8 cellular contexts compared by ENCODE assay signal in the genomic region with DNA sequence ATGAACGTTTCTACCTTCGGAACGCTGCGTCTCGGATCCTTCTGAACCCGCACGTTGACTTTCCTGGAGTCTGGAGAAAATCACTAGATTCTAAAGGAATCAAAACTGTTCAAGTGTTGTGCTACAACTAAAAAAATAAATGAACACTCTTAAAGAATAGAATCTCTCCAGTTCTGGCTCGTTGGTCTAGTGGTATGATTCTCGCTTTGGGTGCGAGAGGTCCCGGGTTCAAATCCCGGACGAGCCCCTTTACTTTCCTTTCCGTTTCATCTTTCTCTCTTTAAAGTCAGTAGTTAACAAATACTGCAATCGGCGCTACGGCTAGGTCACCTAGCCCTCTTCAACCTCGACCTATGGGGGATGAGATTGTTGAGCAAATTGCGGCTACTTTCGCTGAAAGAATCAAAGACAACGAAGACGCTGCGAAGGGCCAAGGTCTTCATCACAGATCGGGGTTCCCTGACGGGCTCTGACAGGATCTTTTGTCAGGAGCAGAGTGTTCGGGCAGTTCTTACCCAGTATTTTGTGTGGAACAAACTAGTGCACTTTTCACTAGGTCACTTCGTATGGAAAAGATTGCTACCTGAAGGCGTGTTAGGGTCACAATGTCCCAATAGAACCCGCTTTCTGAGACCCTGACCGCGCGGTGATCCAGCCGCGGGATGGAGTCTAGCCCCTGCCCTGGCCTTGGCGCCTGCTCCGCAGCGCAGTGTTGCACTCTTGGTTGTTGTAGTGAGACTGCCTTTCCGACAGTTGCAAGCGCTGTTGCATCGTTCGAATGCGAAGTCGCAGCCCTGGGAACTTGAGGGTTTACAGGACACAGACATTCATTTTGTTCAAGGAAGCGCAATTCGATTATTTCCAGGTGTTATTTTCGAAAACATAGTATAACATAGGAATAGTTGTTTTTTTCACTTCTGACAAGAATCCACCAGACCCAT. TPM values are rescaled to one million over a fixed set of nuclear protein-coding genes. Genes with fewer than 3 reads are reported as not detected.
A peak's percentile ranks its signal among the peaks of the same experiment; 100 is the strongest.
DNase-seq lines count a peak whose midpoint lies in the region; ATAC-seq and TF ChIP-seq lines count a peak whose summit lies in the region.

No MANE protein-coding gene starts in this region.

- H2BK5ac ChIP-seq in trophoblast cell (ENCODE audit: low read depth, low read length, poor library complexity): no peak overlapping the region

- no peaks in the 10 kb centered on the region for H3K4me1 ChIP-seq in cardiac muscle cell (ENCODE audit: low read depth)
- H3K4me1 ChIP-seq in trophoblast cell (ENCODE audit: control insufficient read depth in 1 of 2, insufficient read depth in 2 of 2, low read length in 2 of 2): peaks cover 8 to 10% of the 10 kb centered on the region in 2 experiments

- H3K79me2 ChIP-seq in trophoblast cell (ENCODE audit: control insufficient read depth, insufficient read depth, low read length, poor library complexity): no peaks in the 10 kb centered on the region

- peak overlapping the region; percentile 59 for H3K4me3 ChIP-seq in HL-60 (replicated peaks; ENCODE audit: insufficient read depth, low read length)
- H3K4me3 ChIP-seq in cardiac muscle cell: peak overlapping the region; percentile 43
- H3K4me3 ChIP-seq in trophoblast cell (ENCODE audit: low read depth, low read length): peak overlapping the region; percentile 67

- no peak overlapping the region for H3K18ac ChIP-seq in trophoblast cell (ENCODE audit: low read length)

- no peak overlapping the region for H3K14ac ChIP-seq in trophoblast cell (ENCODE audit: low read length)

- no peak overlapping the region for H3K9ac ChIP-seq in trophoblast cell (ENCODE audit: low read length)

- no peaks in the 10 kb centered on the region for H3K79me1 ChIP-seq in trophoblast cell (ENCODE audit: low read length)

- WGBS in trophoblast cell (ENCODE audit: extremely low coverage, insufficient coverage, insufficient read length): no CpG with 5 or more reads among the region's 46 CpGs

- H2AK5ac ChIP-seq in trophoblast cell (ENCODE audit: low read length): no peak overlapping the region

- H3K27ac ChIP-seq in HL-60 (replicated peaks) (no peak overlapping the region), cardiac muscle cell (no peak overlapping the region), trophoblast cell (ENCODE audit: low read depth, low read length) (no peak overlapping the region)

- H3K27me3 ChIP-seq in HL-60 (ENCODE audit: insufficient read depth, poor library complexity, severe bottlenecking) (no peaks in the 10 kb centered on the region), cardiac muscle cell (peaks cover 41% of the 10 kb centered on the region), trophoblast cell (ENCODE audit: insufficient read depth, low read length) (no peaks in the 10 kb centered on the region)

- TF ChIP-seq CTCF in HL-60 (IDR thresholded peaks at IDR 0.05; ENCODE audit: insufficient read depth, low read length) (no peak), cardiac muscle cell (IDR thresholded peaks at IDR 0.05; ENCODE audit: low read depth, low read length) (no peak)

- no peaks in the 10 kb centered on the region for H3K9me3 ChIP-seq in cardiac muscle cell (ENCODE audit: low read depth)
- H3K9me3 ChIP-seq in trophoblast cell (ENCODE audit: insufficient read depth, low read depth, low read length): no peaks in the 10 kb centered on the region

- DNase-seq in C1 segment of cervical spinal cord (lab: John Stamatoyannopoulos, UW) (peak in 9 of 14 donors; percentile 11 to 66 (median 38)), HL-60 (ENCODE audit: low read depth in 1 of 2, low spot score in 1 of 2) (peak in 1 of 2 experiments; percentile 73), RPMI7951 (ENCODE audit: low read depth) (peak; percentile 68), cardiac muscle cell (ENCODE audit: low read depth in 1 of 2, low spot score in 1 of 2) (peak; percentile 55 to 76), trophoblast cell (peak; percentile 67 to 85), NCI-H2107 (lab: John Stamatoyannopoulos, UW) (no peak)
- DNase-seq in activated naive CD4-positive, alpha-beta T cell treated with Interleukin-2 at 50 U/mL for 16 hours: peak; percentile 62

- no peak overlapping the region for H2BK12ac ChIP-seq in trophoblast cell (ENCODE audit: low read length)

- no peak overlapping the region for H2BK120ac ChIP-seq in trophoblast cell (ENCODE audit: insufficient read depth, low read length, poor library complexity)

- H3K23ac ChIP-seq in trophoblast cell (ENCODE audit: low read length): no peak overlapping the region

- H3K36me3 ChIP-seq in cardiac muscle cell (no peaks in the 10 kb centered on the region), trophoblast cell (ENCODE audit: control insufficient read depth in 1 of 2, insufficient read depth in 2 of 2, low read length in 2 of 2) (no peaks in the 10 kb centered on the region)

- H4K91ac ChIP-seq in trophoblast cell (ENCODE audit: low read depth, low read length): no peak overlapping the region

- no peak overlapping the region for H4K12ac ChIP-seq in trophoblast cell (ENCODE audit: low read depth, low read length)

- H3K4ac ChIP-seq in trophoblast cell (ENCODE audit: low read depth, low read length): no peak overlapping the region

- peak overlapping the region; percentile 77 for H3K4me2 ChIP-seq in trophoblast cell (ENCODE audit: low read length)

- no peak overlapping the region for H4K8ac ChIP-seq in trophoblast cell (ENCODE audit: low read depth, low read length)

- H2AFZ ChIP-seq in trophoblast cell (ENCODE audit: insufficient read depth, low read length, poor library complexity): peak overlapping the region; percentile 66

- ATAC-seq in GM19455 (IDR thresholded peaks at IDR 0.05; ENCODE audit: unreplicated experiment): peak; percentile 48

RNA-seq across cellular contexts. Expression of a gene that starts 8.4 kb away (rescaled TPM):
- not detected in 2 replicates for total RNA-seq in RPMI7951 (2014; rRNA removed; shearing (Covaris generic))
- total RNA-seq in cardiac muscle cell: not detected in 2 replicates
- polyA plus RNA-seq in cardiac muscle cell: not detected in 2 replicates
- polyA plus RNA-seq in trophoblast cell (2013): not detected in 2 replicates

RNA-seq across cellular contexts. Expression of a gene that starts 41.9 kb away (rescaled TPM):
- not detected in 2 replicates for total RNA-seq in RPMI7951 (2014; rRNA removed; shearing (Covaris generic))
- not detected in 2 replicates for total RNA-seq in cardiac muscle cell
- polyA plus RNA-seq in cardiac muscle cell: not detected in 2 replicates
- polyA plus RNA-seq in trophoblast cell (2013): not detected in 2 replicates

RNA-seq across cellular contexts. Expression of a gene that starts 45.3 kb away (rescaled TPM):
- total RNA-seq in RPMI7951 (2014; rRNA removed; shearing (Covaris generic)): not detected in 2 replicates
- total RNA-seq in cardiac muscle cell: not detected in 2 replicates
- polyA plus RNA-seq in cardiac muscle cell: not detected in 2 replicates
- polyA plus RNA-seq in trophoblast cell (2013): not detected in 2 replicates

RNA-seq across cellular contexts. Expression of a gene that starts 51.3 kb away (rescaled TPM):
- 8.1 and 14.2 TPM in 2 replicates for total RNA-seq in RPMI7951 (2014; rRNA removed; shearing (Covaris generic))
- 9.1 and 9.6 TPM in 2 replicates for total RNA-seq in cardiac muscle cell
- 7.2 and 12.4 TPM in 2 replicates for polyA plus RNA-seq in cardiac muscle cell
- polyA plus RNA-seq in trophoblast cell (2013): 3.7 and 4.6 TPM in 2 replicates

RNA-seq across cellular contexts. Expression of a gene that starts 55.5 kb away (rescaled TPM):
- total RNA-seq in RPMI7951 (2014; rRNA removed; shearing (Covaris generic)): 6.3 and 7.4 TPM in 2 replicates
- 0.83 and 3.8 TPM in 2 replicates for total RNA-seq in cardiac muscle cell
- 2.1 and 2.7 TPM in 2 replicates for polyA plus RNA-seq in cardiac muscle cell
- polyA plus RNA-seq in trophoblast cell (2013): 2.5 and 3.4 TPM in 2 replicates
